In the genomic region with DNA sequence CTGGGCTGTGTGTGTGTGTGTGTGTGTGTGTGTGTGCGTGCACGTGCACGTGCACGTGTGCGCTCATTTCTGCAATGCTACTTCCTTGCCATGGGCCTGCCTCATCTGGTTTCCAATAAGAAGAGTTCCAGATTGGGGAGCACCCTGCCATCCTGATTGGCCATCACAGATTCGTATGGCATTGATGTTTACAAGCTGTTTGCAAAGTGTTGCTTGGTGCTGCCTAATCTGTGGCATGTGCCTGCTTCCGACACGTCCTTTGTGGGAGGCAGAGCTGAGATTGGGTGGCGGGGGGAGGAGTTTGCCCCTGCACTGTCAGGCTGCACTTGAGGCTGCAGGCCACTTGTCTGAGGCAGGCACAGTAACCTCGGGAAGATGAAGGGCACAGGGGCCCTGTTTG, we compare ENCODE assay signal across 12 cellular contexts. TPM values are rescaled to one million over a fixed set of nuclear protein-coding genes. Genes with fewer than 3 reads are reported as not detected.
DNase-seq lines count a peak whose midpoint lies in the region; ATAC-seq and TF ChIP-seq lines count a peak whose summit lies in the region.
"Had no signal": no experiment of that assay in that cellular context is flagged by ENCODE, and none has a peak within 500 bp of the region (broad histone marks: within the 10 kb centered on the region; RNA-seq: fewer than 3 reads in every experiment).

No MANE protein-coding gene starts in this region.

- H3K36me3 Mint-ChIP-seq in neural progenitor cell: peaks cover 9% of the 10 kb centered on the region

- H3K27me3 ChIP-seq in NT2/D1 (ENCODE audit: insufficient read depth, insufficient read length) (no peaks in the 10 kb centered on the region), foreskin keratinocyte (no peaks in the 10 kb centered on the region), neural progenitor cell (no peaks in the 10 kb centered on the region), SJCRH30 (no peaks in the 10 kb centered on the region)
- H3K27me3 ChIP-seq: BE2C had no signal

- H3K4me3 Mint-ChIP-seq in neural progenitor cell: no peak overlapping the region
- H3K4me3 Mint-ChIP-seq in stimulated activated naive CD8-positive, alpha-beta T cell treated with anti-CD3 and anti-CD28 coated beads, Interleukin-15, amount 100 ng/mL, for 72 hours: no peak overlapping the region
- H3K4me3 Mint-ChIP-seq: central memory CD8-positive, alpha-beta T cell had no signal

- no peaks in the 10 kb centered on the region for H3F3A ChIP-seq in neural progenitor cell (ENCODE audit: low read depth)

- H3K36me3 ChIP-seq in NT2/D1 (ENCODE audit: insufficient read depth, insufficient read length, low read length) (peaks cover 26% of the 10 kb centered on the region), neural progenitor cell (no peaks in the 10 kb centered on the region), SJCRH30 (no peaks in the 10 kb centered on the region; the same call in 1 of the 2 replicates)
- H3K36me3 ChIP-seq: BE2C had no signal

- H3K27me3 Mint-ChIP-seq in neural progenitor cell (ENCODE audit: insufficient read depth, low read depth): no peaks in the 10 kb centered on the region
- H3K27me3 Mint-ChIP-seq in stimulated activated naive CD8-positive, alpha-beta T cell treated with anti-CD3 and anti-CD28 coated beads, Interleukin-15, amount 100 ng/mL, for 72 hours: peaks cover 8% of the 10 kb centered on the region

- H3K9me3 Mint-ChIP-seq in neural progenitor cell: peaks cover 3% of the 10 kb centered on the region
- no peaks in the 10 kb centered on the region for H3K9me3 Mint-ChIP-seq in stimulated activated naive CD8-positive, alpha-beta T cell treated with anti-CD3 and anti-CD28 coated beads, Interleukin-15, amount 100 ng/mL, for 72 hours
- H3K9me3 Mint-ChIP-seq: central memory CD8-positive, alpha-beta T cell had no signal

- peaks cover 8% of the 10 kb centered on the region for H3K4me1 Mint-ChIP-seq in neural progenitor cell
- peaks cover 5% of the 10 kb centered on the region for H3K4me1 Mint-ChIP-seq in stimulated activated naive CD8-positive, alpha-beta T cell treated with anti-CD3 and anti-CD28 coated beads, Interleukin-15, amount 100 ng/mL, for 72 hours
- H3K4me1 Mint-ChIP-seq: central memory CD8-positive, alpha-beta T cell had no signal

- H3K27ac ChIP-seq in foreskin keratinocyte: no peak overlapping the region
- H3K27ac ChIP-seq in neural progenitor cell: no peak overlapping the region
- H3K27ac ChIP-seq in SJCRH30: no peak overlapping the region

- no peak for TF ChIP-seq CTCF in foreskin keratinocyte (conservative IDR thresholded peaks at IDR 0.05)
- no peak for TF ChIP-seq CTCF in neural progenitor cell (IDR thresholded peaks at IDR 0.05)

- H3K4me3 ChIP-seq in NT2/D1 (ENCODE audit: insufficient read length, low read depth) (no peak overlapping the region), neural progenitor cell (no peak overlapping the region), SJCRH30 (no peak overlapping the region)

- no peak overlapping the region for H2AFZ ChIP-seq in neural progenitor cell (replicated peaks)

- ATAC-seq in foreskin keratinocyte: peak; percentile 64
- no peak for ATAC-seq in stimulated activated naive CD8-positive, alpha-beta T cell treated with anti-CD3 and anti-CD28 coated beads, Interleukin-15, amount 100 ng/mL, for 72 hours
- no peak for ATAC-seq in HG02981 (IDR thresholded peaks at IDR 0.05; ENCODE audit: unreplicated experiment)
- ATAC-seq: PC-3 had no signal

- H3K4me1 ChIP-seq in NT2/D1 (ENCODE audit: insufficient read depth, insufficient read length) (peaks cover 2% of the 10 kb centered on the region), foreskin keratinocyte (peaks cover 23% of the 10 kb centered on the region), neural progenitor cell (no peaks in the 10 kb centered on the region), SJCRH30 (no peaks in the 10 kb centered on the region)
- H3K4me1 ChIP-seq: BE2C had no signal

- no peak overlapping the region for H3K9ac ChIP-seq in NT2/D1 (ENCODE audit: insufficient read length, low read depth)
- no peak overlapping the region for H3K9ac ChIP-seq in neural progenitor cell

- no peak overlapping the region for H3K27ac Mint-ChIP-seq in neural progenitor cell
- no peak overlapping the region for H3K27ac Mint-ChIP-seq in stimulated activated naive CD8-positive, alpha-beta T cell treated with anti-CD3 and anti-CD28 coated beads, Interleukin-15, amount 100 ng/mL, for 72 hours

- H3K4me2 ChIP-seq in neural progenitor cell: no peak overlapping the region

- no peaks in the 10 kb centered on the region for H4K20me1 ChIP-seq in neural progenitor cell (ENCODE audit: low read depth)

- H3K79me2 ChIP-seq in neural progenitor cell (ENCODE audit: low read depth): no peaks in the 10 kb centered on the region

- peak; percentile 58 for DNase-seq in AG20443 (ENCODE audit: low spot score)
- peak; percentile 11 for DNase-seq in NT2/D1 (ENCODE audit: low read depth, low spot score)
- DNase-seq in foreskin keratinocyte: peak in 1 of 2 donors; percentile 41
- DNase-seq in neural progenitor cell (ENCODE audit: low spot score): peak; percentile 7
- no peak for DNase-seq in stimulated activated naive CD8-positive, alpha-beta T cell treated with anti-CD3 and anti-CD28 coated beads, Interleukin-15, amount 100 ng/mL, for 72 hours
- DNase-seq in SJCRH30: no peak
- DNase-seq in NCI-H1436 treated with DMSO at 0.1 percent for 48 hours (lab: John Stamatoyannopoulos, UW): no peak
- DNase-seq: BE2C, NCI-H146 had no signal

- H3K9me3 ChIP-seq in NT2/D1 (ENCODE audit: insufficient read depth, low read length) (no peaks in the 10 kb centered on the region), neural progenitor cell (ENCODE audit: low read depth) (no peaks in the 10 kb centered on the region), SJCRH30 (replicated peaks) (no peaks in the 10 kb centered on the region)
- H3K9me3 ChIP-seq: BE2C had no signal

RNA-seq across cellular contexts. Expression of a gene that starts 39.2 kb away (rescaled TPM):
- total RNA-seq in foreskin keratinocyte (14.8 TPM in 2 replicates), neural progenitor cell (ENCODE audit: low replicate concordance) (4.3 and 4.6 TPM in 2 replicates)
- polyA plus RNA-seq in foreskin keratinocyte: 4.4 and 4.6 TPM in 2 replicates
- 12.0 and 12.1 TPM in 2 replicates for total RNA-seq in SJCRH30 (2014; rRNA removed; shearing (Covaris generic))

Comparison
In these comparisons a context has a peak if more than half of its experiments do, and no peak if none do; other contexts are left out.
1. DNase-seq: peak in AG20443 (single experiment), NT2/D1 (single experiment) and neural progenitor cell (single experiment); none in stimulated activated naive CD8-positive, alpha-beta T cell treated with anti-CD3 and anti-CD28 coated beads, Interleukin-15, amount 100 ng/mL, for 72 hours (0 of 2), SJCRH30 (0 of 2) and NCI-H1436 treated with DMSO at 0.1 percent for 48 hours (single experiment).